1 cellular context compared by ENCODE assay signal in the genomic region with DNA sequence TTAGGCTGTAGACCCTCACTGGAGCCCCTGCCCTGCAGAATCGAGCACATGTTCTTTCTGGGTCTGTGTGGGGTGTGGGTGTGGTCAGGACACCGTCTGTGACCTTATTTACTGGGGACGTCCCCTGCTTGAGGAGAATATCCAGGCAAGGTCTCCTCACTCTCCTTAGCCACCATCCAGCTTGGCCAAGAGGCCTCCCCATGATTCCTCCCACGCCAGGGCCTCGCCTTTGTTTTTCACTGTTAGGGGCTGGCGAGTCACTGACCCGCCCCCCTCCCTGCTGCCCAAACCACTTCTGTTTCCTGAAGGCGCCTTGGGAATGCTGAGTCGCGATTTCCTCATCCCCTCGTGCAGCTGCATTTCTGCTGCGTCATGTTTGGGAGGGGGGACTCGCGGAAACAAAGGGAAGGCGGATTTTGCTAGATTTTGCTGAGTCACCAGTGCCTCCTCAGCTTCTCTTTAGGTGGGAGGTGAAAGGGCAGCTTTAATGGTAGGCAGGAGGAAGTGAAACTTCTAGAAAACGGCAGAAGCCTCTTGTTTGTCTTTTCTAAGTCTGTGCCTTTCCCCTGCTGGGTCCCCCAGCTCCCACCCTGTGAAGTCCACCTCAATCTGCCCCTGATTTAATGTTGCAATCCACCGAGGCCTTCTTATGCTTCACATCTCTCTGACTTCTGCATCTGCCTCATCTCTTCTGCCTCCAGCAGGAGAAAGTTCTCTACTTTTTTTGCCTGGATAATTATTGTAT.
TF ChIP-seq lines count a peak whose summit lies in the region.

No MANE protein-coding gene starts in this region.

TF ChIP-seq in HepG2, 621 proteins besides CTCF, POLR2A, EP300 and RAD21 (continued from another document and continues in another):
- TF ChIP-seq, protein P1, sequence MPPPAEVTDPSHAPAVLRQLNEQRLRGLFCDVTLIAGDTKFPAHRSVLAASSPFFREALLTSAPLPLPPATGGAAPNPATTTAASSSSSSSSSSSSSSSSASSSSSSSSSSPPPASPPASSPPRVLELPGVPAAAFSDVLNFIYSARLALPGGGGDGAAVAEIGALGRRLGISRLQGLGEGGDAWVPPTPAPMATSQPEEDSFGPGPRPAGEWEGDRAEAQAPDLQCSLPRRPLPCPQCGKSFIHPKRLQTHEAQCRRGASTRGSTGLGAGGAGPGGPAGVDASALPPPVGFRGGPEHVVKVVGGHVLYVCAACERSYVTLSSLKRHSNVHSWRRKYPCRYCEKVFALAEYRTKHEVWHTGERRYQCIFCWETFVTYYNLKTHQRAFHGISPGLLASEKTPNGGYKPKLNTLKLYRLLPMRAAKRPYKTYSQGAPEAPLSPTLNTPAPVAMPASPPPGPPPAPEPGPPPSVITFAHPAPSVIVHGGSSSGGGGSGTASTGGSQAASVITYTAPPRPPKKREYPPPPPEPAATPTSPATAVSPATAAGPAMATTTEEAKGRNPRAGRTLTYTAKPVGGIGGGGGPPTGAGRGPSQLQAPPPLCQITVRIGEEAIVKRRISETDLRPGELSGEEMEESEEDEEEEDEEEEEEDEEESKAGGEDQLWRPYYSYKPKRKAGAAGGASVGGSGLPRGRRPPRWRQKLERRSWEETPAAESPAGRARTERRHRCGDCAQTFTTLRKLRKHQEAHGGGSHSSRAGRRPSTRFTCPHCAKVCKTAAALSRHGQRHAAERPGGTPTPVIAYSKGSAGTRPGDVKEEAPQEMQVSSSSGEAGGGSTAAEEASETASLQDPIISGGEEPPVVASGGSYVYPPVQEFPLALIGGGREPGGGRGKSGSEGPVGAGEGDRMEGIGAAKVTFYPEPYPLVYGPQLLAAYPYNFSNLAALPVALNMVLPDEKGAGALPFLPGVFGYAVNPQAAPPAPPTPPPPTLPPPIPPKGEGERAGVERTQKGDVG (CRISPR knock-in tag; IDR thresholded peaks at IDR 0.05; ENCODE audit: borderline replicate concordance) = no peak
- TF ChIP-seq CREM (IDR thresholded peaks at IDR 0.05) (peak; percentile 39; the same call in 1 of the 2 replicates), CREM (CRISPR knock-in tag; IDR thresholded peaks at IDR 0.05) (no peak), ZNF354B (CRISPR knock-in tag; IDR thresholded peaks at IDR 0.05) (no peak), ZNF33A (CRISPR knock-in tag; IDR thresholded peaks at IDR 0.05; ENCODE audit: borderline replicate concordance) (no peak), SP140L (CRISPR knock-in tag; IDR thresholded peaks at IDR 0.05; ENCODE audit: borderline replicate concordance) (no peak), MYC (CRISPR knock-in tag; IDR thresholded peaks at IDR 0.05; ENCODE audit: borderline replicate concordance) (peak; percentile 90; the same call in 1 of the 2 replicates), HMG20B (CRISPR knock-in tag; conservative IDR thresholded peaks at IDR 0.05) (0 out of 2 replicates have a peak, but pooled peaks have one; percentile 66), PHF21A (CRISPR knock-in tag; IDR thresholded peaks at IDR 0.05) (peak; percentile 82), MED8 (CRISPR knock-in tag; IDR thresholded peaks at IDR 0.05; ENCODE audit: insufficient replicate concordance) (peak; percentile 59), MIER3 (CRISPR knock-in tag; IDR thresholded peaks at IDR 0.05; ENCODE audit: borderline replicate concordance) (peak; percentile 93; the same call in 1 of the 2 replicates), PCBP2 (optimal IDR thresholded peaks at IDR 0.05; ENCODE audit: low read depth, low read length, poor library complexity, severe bottlenecking) (no peak), HHEX (CRISPR knock-in tag; IDR thresholded peaks at IDR 0.05) (peak; percentile 35; the same call in 1 of the 2 replicates), SOX6 (IDR thresholded peaks at IDR 0.05) (no peak), SOX6 (CRISPR knock-in tag; IDR thresholded peaks at IDR 0.05) (peak; percentile 97)
- TF ChIP-seq, protein P2, sequence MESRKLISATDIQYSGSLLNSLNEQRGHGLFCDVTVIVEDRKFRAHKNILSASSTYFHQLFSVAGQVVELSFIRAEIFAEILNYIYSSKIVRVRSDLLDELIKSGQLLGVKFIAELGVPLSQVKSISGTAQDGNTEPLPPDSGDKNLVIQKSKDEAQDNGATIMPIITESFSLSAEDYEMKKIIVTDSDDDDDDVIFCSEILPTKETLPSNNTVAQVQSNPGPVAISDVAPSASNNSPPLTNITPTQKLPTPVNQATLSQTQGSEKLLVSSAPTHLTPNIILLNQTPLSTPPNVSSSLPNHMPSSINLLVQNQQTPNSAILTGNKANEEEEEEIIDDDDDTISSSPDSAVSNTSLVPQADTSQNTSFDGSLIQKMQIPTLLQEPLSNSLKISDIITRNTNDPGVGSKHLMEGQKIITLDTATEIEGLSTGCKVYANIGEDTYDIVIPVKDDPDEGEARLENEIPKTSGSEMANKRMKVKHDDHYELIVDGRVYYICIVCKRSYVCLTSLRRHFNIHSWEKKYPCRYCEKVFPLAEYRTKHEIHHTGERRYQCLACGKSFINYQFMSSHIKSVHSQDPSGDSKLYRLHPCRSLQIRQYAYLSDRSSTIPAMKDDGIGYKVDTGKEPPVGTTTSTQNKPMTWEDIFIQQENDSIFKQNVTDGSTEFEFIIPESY (CRISPR knock-in tag; IDR thresholded peaks at IDR 0.05) = peak; percentile 81
- TF ChIP-seq, protein P3, sequence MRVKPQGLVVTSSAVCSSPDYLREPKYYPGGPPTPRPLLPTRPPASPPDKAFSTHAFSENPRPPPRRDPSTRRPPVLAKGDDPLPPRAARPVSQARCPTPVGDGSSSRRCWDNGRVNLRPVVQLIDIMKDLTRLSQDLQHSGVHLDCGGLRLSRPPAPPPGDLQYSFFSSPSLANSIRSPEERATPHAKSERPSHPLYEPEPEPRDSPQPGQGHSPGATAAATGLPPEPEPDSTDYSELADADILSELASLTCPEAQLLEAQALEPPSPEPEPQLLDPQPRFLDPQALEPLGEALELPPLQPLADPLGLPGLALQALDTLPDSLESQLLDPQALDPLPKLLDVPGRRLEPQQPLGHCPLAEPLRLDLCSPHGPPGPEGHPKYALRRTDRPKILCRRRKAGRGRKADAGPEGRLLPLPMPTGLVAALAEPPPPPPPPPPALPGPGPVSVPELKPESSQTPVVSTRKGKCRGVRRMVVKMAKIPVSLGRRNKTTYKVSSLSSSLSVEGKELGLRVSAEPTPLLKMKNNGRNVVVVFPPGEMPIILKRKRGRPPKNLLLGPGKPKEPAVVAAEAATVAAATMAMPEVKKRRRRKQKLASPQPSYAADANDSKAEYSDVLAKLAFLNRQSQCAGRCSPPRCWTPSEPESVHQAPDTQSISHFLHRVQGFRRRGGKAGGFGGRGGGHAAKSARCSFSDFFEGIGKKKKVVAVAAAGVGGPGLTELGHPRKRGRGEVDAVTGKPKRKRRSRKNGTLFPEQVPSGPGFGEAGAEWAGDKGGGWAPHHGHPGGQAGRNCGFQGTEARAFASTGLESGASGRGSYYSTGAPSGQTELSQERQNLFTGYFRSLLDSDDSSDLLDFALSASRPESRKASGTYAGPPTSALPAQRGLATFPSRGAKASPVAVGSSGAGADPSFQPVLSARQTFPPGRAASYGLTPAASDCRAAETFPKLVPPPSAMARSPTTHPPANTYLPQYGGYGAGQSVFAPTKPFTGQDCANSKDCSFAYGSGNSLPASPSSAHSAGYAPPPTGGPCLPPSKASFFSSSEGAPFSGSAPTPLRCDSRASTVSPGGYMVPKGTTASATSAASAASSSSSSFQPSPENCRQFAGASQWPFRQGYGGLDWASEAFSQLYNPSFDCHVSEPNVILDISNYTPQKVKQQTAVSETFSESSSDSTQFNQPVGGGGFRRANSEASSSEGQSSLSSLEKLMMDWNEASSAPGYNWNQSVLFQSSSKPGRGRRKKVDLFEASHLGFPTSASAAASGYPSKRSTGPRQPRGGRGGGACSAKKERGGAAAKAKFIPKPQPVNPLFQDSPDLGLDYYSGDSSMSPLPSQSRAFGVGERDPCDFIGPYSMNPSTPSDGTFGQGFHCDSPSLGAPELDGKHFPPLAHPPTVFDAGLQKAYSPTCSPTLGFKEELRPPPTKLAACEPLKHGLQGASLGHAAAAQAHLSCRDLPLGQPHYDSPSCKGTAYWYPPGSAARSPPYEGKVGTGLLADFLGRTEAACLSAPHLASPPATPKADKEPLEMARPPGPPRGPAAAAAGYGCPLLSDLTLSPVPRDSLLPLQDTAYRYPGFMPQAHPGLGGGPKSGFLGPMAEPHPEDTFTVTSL (CRISPR knock-in tag; IDR thresholded peaks at IDR 0.05; ENCODE audit: borderline replicate concordance) = no peak
- TF ChIP-seq, protein P4, sequence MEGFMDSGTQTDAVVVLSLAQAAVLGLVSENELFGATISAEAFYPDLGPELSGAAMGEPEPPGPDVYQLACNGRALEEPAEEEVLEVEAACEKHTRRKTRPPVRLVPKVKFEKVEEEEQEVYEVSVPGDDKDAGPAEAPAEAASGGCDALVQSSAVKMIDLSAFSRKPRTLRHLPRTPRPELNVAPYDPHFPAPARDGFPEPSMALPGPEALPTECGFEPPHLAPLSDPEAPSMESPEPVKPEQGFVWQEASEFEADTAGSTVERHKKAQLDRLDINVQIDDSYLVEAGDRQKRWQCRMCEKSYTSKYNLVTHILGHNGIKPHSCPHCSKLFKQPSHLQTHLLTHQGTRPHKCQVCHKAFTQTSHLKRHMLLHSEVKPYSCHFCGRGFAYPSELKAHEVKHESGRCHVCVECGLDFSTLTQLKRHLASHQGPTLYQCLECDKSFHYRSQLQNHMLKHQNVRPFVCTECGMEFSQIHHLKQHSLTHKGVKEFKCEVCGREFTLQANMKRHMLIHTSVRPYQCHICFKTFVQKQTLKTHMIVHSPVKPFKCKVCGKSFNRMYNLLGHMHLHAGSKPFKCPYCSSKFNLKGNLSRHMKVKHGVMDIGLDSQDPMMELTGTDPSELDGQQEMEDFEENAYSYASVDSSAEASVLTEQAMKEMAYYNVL (CRISPR knock-in tag; IDR thresholded peaks at IDR 0.05; ENCODE audit: borderline replicate concordance) = peak; percentile 62; the same call in 1 of the 2 replicates
- TF ChIP-seq, protein P5, sequence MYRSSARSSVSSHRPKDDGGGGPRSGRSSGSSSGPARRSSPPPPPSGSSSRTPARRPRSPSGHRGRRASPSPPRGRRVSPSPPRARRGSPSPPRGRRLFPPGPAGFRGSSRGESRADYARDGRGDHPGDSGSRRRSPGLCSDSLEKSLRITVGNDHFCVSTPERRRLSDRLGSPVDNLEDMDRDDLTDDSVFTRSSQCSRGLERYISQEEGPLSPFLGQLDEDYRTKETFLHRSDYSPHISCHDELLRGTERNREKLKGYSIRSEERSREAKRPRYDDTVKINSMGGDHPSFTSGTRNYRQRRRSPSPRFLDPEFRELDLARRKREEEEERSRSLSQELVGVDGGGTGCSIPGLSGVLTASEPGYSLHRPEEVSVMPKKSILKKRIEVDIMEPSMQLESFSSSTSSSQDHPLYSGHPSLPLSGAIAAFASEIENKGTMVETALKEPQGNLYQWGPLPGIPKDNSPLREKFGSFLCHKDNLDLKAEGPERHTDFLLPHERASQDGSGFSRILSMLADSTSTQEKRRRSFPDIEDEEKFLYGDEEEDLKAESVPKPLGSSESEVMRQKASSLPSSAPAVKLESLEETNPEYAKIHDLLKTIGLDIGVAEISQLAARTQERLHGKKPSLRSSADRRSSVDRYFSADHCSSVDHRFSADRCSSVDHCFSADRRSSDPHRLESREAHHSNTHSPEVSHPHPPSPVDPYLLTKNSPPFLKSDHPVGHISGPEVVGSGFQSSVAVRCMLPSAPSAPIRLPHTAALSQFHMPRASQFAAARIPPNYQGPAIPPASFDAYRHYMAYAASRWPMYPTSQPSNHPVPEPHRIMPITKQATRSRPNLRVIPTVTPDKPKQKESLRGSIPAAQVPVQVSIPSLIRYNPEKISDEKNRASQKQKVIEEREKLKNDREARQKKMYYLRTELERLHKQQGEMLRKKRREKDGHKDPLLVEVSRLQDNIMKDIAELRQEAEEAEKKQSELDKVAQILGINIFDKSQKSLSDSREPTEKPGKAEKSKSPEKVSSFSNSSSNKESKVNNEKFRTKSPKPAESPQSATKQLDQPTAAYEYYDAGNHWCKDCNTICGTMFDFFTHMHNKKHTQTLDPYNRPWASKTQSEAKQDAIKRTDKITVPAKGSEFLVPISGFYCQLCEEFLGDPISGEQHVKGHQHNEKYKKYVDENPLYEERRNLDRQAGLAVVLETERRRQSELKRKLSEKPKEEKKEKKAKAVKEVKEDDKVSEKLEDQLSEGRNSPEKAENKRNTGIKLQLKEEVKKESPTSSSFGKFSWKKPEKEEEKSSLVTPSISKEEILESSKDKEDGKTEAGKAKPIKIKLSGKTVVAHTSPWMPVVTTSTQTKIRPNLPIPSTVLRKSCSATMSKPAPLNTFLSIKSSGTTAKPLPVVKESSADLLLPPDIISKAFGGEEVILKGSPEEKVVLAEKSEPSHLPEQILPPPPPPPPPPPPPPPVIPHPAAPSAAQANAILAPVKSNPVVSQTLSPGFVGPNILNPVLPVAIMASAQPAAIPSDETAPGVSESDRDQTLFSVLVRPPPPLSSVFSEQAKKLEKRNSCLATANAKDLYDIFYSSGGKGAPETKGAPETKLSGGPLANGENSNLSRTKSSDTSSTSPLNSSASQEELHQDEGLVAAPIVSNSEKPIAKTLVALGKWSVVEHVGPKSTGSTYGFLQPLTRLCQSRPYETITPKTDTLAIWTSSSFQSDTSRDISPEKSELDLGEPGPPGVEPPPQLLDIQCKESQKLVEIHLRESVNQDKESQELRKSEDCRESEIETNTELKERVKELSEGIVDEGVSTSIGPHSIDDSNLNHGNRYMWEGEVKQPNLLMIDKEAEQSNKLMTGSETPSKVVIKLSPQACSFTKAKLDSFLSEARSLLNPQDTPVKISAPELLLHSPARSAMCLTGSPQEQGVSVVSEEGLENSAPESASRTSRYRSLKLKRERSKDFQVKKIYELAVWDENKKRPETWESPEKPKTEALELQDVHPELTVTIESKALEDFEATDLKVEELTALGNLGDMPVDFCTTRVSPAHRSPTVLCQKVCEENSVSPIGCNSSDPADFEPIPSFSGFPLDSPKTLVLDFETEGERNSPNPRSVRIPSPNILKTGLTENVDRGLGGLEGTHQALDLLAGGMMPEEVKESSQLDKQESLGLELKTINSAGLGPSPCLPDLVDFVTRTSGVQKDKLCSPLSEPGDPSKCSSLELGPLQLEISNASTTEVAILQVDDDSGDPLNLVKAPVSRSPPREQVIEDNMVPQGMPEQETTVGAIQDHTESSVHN (CRISPR knock-in tag; IDR thresholded peaks at IDR 0.05) = no peak
- TF ChIP-seq, protein P6, sequence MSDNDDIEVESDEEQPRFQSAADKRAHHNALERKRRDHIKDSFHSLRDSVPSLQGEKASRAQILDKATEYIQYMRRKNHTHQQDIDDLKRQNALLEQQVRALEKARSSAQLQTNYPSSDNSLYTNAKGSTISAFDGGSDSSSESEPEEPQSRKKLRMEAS (IDR thresholded peaks at IDR 0.05) = peak; percentile 96
- TF ChIP-seq, protein P7, sequence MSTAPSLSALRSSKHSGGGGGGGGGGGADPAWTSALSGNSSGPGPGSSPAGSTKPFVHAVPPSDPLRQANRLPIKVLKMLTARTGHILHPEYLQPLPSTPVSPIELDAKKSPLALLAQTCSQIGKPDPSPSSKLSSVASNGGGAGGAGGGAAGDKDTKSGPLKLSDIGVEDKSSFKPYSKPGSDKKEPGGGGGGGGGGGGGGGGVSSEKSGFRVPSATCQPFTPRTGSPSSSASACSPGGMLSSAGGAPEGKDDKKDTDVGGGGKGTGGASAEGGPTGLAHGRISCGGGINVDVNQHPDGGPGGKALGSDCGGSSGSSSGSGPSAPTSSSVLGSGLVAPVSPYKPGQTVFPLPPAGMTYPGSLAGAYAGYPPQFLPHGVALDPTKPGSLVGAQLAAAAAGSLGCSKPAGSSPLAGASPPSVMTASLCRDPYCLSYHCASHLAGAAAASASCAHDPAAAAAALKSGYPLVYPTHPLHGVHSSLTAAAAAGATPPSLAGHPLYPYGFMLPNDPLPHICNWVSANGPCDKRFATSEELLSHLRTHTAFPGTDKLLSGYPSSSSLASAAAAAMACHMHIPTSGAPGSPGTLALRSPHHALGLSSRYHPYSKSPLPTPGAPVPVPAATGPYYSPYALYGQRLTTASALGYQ (CRISPR knock-in tag; IDR thresholded peaks at IDR 0.05) = 0 out of 2 replicates have a peak, but pooled peaks have one; percentile 40
